ENCODE assay signal across 13 cellular contexts in the genomic region with DNA sequence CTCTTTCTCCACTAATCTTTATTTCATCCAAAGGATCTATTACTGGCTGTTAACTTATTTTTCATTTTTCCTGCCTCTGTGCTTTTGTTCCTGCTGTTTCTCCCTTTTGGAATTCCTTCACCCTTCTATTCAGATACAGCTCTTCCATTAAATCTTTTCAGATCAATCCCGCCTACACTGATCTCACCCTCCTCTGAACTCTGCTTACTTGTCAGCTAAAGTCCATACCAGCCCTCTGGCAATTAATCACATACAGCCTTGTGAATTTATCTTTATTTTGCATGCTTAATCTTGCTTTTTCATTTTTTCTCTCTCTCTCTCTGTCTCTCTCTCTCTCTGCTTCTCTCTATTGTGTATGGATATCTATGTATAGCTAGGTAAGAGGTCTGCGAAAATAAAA.
DNase-seq lines count a peak whose midpoint lies in the region; ATAC-seq and TF ChIP-seq lines count a peak whose summit lies in the region.
"Had no signal": no experiment of that assay in that cellular context is flagged by ENCODE, and none has a peak within 500 bp of the region (broad histone marks: within the 10 kb centered on the region; RNA-seq: fewer than 3 reads in every experiment).

No MANE protein-coding gene starts in this region.

- H3K27ac Mint-ChIP-seq in T-helper 17 cell (peak overlapping the region; percentile 41), progenitor cell of endocrine pancreas (peak overlapping the region; percentile 46)
- H3K27ac Mint-ChIP-seq: CD14-positive monocyte; CD8-positive, alpha-beta memory T cell had no signal

- no peaks in the 10 kb centered on the region for H3K36me3 ChIP-seq in hepatocyte (replicated peaks; ENCODE audit: insufficient read depth, low read depth)

- no peak overlapping the region for H3K4me3 ChIP-seq in hepatocyte
- H3K4me3 ChIP-seq: A549, GM12878, GM23248 had no signal

- no peak for DNase-seq in T-helper 17 cell
- no peak for DNase-seq in hepatocyte (ENCODE audit: low spot score)
- no peak for DNase-seq in progenitor cell of endocrine pancreas (ENCODE audit: low spot score, unreplicated experiment)
- no peak for DNase-seq in stimulated activated CD4-positive, alpha-beta T cell treated with anti-CD3 and anti-CD28 coated beads, Interleukin-2, amount 100 ng/mL, for 48 hours
- no peak for DNase-seq in activated CD8-positive, alpha-beta memory T cell treated with anti-CD3 and anti-CD28 coated beads, Interleukin-2, amount 50 U/mL, for 4 hours
- no peak for DNase-seq in activated T-cell treated with anti-CD3 and anti-CD28 coated beads, Interleukin-2, amount 50 U/mL, for 4 hours
- DNase-seq: CD8-positive, alpha-beta memory T cell; DMS79; GM23248; IMR-90 had no signal

- H3K36me3 Mint-ChIP-seq in T-helper 17 cell (ENCODE audit: low read depth) (peaks cover 11% of the 10 kb centered on the region), progenitor cell of endocrine pancreas (ENCODE audit: insufficient read depth) (peaks cover 6% of the 10 kb centered on the region)
- H3K36me3 Mint-ChIP-seq in activated T-cell treated with anti-CD3 and anti-CD28 coated beads, Interleukin-2, amount 50 U/mL, for 4 hours (ENCODE audit: insufficient read depth) = no peaks in the 10 kb centered on the region
- H3K36me3 Mint-ChIP-seq: CD14-positive monocyte; CD8-positive, alpha-beta memory T cell had no signal

- ATAC-seq in T-helper 17 cell = no peak
- ATAC-seq in activated T-cell treated with anti-CD3 and anti-CD28 coated beads, Interleukin-2, amount 50 U/mL, for 4 hours = no peak
- ATAC-seq: A549, GM12878 had no signal

- no peaks in the 10 kb centered on the region for H3K9me3 ChIP-seq in T-helper 17 cell (ENCODE audit: control insufficient read depth, low read length, poor library complexity, severe bottlenecking)
- no peaks in the 10 kb centered on the region for H3K9me3 ChIP-seq in hepatocyte (ENCODE audit: low read depth)
- H3K9me3 ChIP-seq: A549 had no signal

- no peaks in the 10 kb centered on the region for H3K9me2 ChIP-seq in hepatocyte (replicated peaks; ENCODE audit: insufficient read depth)

- H3K79me2 ChIP-seq in hepatocyte = peaks cover 12% of the 10 kb centered on the region

- no peak overlapping the region for H3K4me3 Mint-ChIP-seq in T-helper 17 cell
- H3K4me3 Mint-ChIP-seq in progenitor cell of endocrine pancreas (ENCODE audit: low read depth) = no peak overlapping the region
- no peak overlapping the region for H3K4me3 Mint-ChIP-seq in activated T-cell treated with anti-CD3 and anti-CD28 coated beads, Interleukin-2, amount 50 U/mL, for 4 hours
- H3K4me3 Mint-ChIP-seq: CD14-positive monocyte; CD8-positive, alpha-beta memory T cell had no signal

- H3K4me1 Mint-ChIP-seq in T-helper 17 cell (peaks cover 8% of the 10 kb centered on the region), progenitor cell of endocrine pancreas (ENCODE audit: low read depth) (peaks cover 36% of the 10 kb centered on the region)
- H3K4me1 Mint-ChIP-seq in activated T-cell treated with anti-CD3 and anti-CD28 coated beads, Interleukin-2, amount 50 U/mL, for 4 hours (ENCODE audit: low read depth) = no peaks in the 10 kb centered on the region
- H3K4me1 Mint-ChIP-seq: CD8-positive, alpha-beta memory T cell had no signal

- H3K27me3 Mint-ChIP-seq in T-helper 17 cell (no peaks in the 10 kb centered on the region), progenitor cell of endocrine pancreas (no peaks in the 10 kb centered on the region)
- no peaks in the 10 kb centered on the region for H3K27me3 Mint-ChIP-seq in activated T-cell treated with anti-CD3 and anti-CD28 coated beads, Interleukin-2, amount 50 U/mL, for 4 hours (ENCODE audit: low read depth)

- WGBS in hepatocyte (ENCODE audit: low lambda C conversion rate, missing lambda C conversion rate) = 90% methylated on average over 2 of the region's 2 CpGs

- no peak overlapping the region for H3K4me2 ChIP-seq in hepatocyte
- H3K4me2 ChIP-seq: A549 had no signal

- H2AFZ ChIP-seq in hepatocyte = no peak overlapping the region
- H2AFZ ChIP-seq: GM23248 had no signal

- H3K4me1 ChIP-seq in hepatocyte (ENCODE audit: insufficient read depth) = peaks cover 51% of the 10 kb centered on the region

- H3K9me3 Mint-ChIP-seq in progenitor cell of endocrine pancreas (ENCODE audit: low read depth) = no peaks in the 10 kb centered on the region
- no peaks in the 10 kb centered on the region for H3K9me3 Mint-ChIP-seq in activated T-cell treated with anti-CD3 and anti-CD28 coated beads, Interleukin-2, amount 50 U/mL, for 4 hours
- H3K9me3 Mint-ChIP-seq: CD8-positive, alpha-beta memory T cell had no signal

- no peaks in the 10 kb centered on the region for H3K27me3 ChIP-seq in hepatocyte

- TF ChIP-seq CTCF in hepatocyte (IDR thresholded peaks at IDR 0.05; ENCODE audit: poor library complexity) (no peak), progenitor cell of endocrine pancreas (IDR thresholded peaks at IDR 0.05; ENCODE audit: unreplicated experiment) (no peak)

- H4K20me1 ChIP-seq in hepatocyte (ENCODE audit: insufficient read depth, poor library complexity, severe bottlenecking) = no peaks in the 10 kb centered on the region

- H3K27ac ChIP-seq in hepatocyte = peak overlapping the region; percentile 84
- H3K27ac ChIP-seq: A549, GM23248 had no signal
